In the genomic region with DNA sequence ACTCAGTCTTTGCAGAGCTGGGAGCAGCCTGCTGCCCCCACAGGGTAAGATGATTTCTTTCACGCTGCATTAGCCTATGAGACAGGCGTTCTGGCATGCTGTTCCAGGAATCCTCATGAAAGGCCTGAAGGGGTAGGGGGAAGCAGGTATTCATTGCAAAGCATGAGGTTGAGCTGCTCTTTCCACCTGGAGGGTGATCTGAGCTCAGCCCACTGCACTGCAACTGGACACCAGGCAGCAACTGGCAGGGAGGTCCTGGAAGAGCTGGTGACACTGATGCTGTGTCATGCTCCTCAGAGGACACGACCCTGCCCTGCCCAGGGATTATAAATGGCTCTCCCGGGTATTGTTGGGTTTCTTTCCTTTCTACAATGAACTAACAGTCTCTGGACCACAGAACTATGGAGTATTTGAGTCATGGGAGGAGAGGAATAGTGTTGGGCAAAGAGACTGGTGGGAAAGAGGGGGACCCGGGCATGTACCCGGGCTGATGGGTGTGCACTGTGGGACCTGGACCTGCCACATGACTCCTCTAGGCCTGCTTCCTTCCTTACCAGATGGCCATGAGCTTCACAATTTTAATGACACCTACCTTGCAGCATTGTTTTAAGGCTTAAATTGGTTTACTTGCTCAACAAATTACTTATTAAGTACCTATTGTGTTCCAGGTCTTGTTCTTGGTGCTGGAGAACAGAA, we compare ENCODE assay signal across 17 cellular contexts. TPM values are rescaled to one million over a fixed set of nuclear protein-coding genes. Genes with fewer than 3 reads are reported as not detected.
DNase-seq lines count a peak whose midpoint lies in the region; ATAC-seq and TF ChIP-seq lines count a peak whose summit lies in the region.
"Had no signal": no experiment of that assay in that cellular context is flagged by ENCODE, and none has a peak within 500 bp of the region (broad histone marks: within the 10 kb centered on the region; RNA-seq: fewer than 3 reads in every experiment).

No MANE protein-coding gene starts in this region.

- no peaks in the 10 kb centered on the region for H3K4me1 ChIP-seq in HEK293 (ENCODE audit: control insufficient read depth, insufficient read depth, low read length)
- no peaks in the 10 kb centered on the region for H3K4me1 ChIP-seq in effector memory CD4-positive, alpha-beta T cell (ENCODE audit: control insufficient read depth, insufficient read depth, low read length, poor library complexity, severe bottlenecking)
- H3K4me1 ChIP-seq: BE2C, foreskin keratinocyte, left lung had no signal

- TF ChIP-seq CTCF in HEK293 (tag by site-specific recombination; IDR thresholded peaks at IDR 0.05): no peak
- TF ChIP-seq CTCF in WTC11 (IDR thresholded peaks at IDR 0.05): no peak

- DNase-seq in WTC11 (ENCODE audit: low spot score): no peak
- peak; percentile 77 for DNase-seq in left kidney (ENCODE audit: low read depth, low spot score)
- peak; percentile 62 for DNase-seq in stromal cell of bone marrow (ENCODE audit: low read depth)
- DNase-seq in NOMO-1 treated with DMSO at 0.1 percent for 48 hours (lab: John Stamatoyannopoulos, UW; ENCODE audit: unreplicated experiment): no peak
- DNase-seq in effector memory CD4-positive, alpha-beta T cell: no peak
- no peak for DNase-seq in activated CD4-positive, CD25-positive, alpha-beta regulatory T cell (lab: John Stamatoyannopoulos, UW)
- DNase-seq: activated B cell treated with CpG ODN at 0.5 μM for 24 hours; activated naive CD8-positive, alpha-beta T cell treated with anti-CD3 and anti-CD28 coated beads for 36 hours; BE2C; foreskin keratinocyte; left lung; NCI-H2081 treated with DMSO at 0.1 percent for 48 hours; NCI-H524; SIG-M5; stimulated activated CD4-positive, alpha-beta T cell treated with anti-CD3 and anti-CD28 coated beads, Interleukin-2, amount 100 ng/mL, for 48 hours; T-helper 2 cell had no signal

- H3K9me3 Mint-ChIP-seq in WTC11: no peaks in the 10 kb centered on the region
- H3K9me3 Mint-ChIP-seq: activated B cell treated with CpG ODN at 0.5 μM for 24 hours; activated naive CD8-positive, alpha-beta T cell treated with anti-CD3 and anti-CD28 coated beads for 36 hours had no signal

- CTCF ChIA-PET in HEK293 (lab: Yijun Ruan, JAX) (interaction anchor here (1.1 kb wide), 2 partner anchors 17 to 35 kb away, joined by 3 to 4 read pairs; no protein-coding TSS in a partner anchor), WTC11 (lab: Charles Lee) (interaction anchor here (1.6 to 2.4 kb wide), 3 partner anchors 16 to 35 kb away, joined by 3 to 10 read pairs (median 10); partner anchors contain the start of gene SLC25A28)

- no peaks in the 10 kb centered on the region for H3K27me3 ChIP-seq in effector memory CD4-positive, alpha-beta T cell (replicated peaks; ENCODE audit: control insufficient read depth, insufficient read depth, low read length, poor library complexity, severe bottlenecking)
- H3K27me3 ChIP-seq: left lung had no signal

- ATAC-seq in WTC11: peak; percentile 71
- ATAC-seq: foreskin keratinocyte, left lung had no signal

- no peak overlapping the region for H3K4me3 ChIP-seq in HEK293 (ENCODE audit: low read depth, low read length)
- H3K4me3 ChIP-seq in effector memory CD4-positive, alpha-beta T cell (ENCODE audit: insufficient read depth, low read depth, low read length, poor library complexity, severe bottlenecking): no peak overlapping the region
- H3K4me3 ChIP-seq: left lung had no signal

- H3K4me3 Mint-ChIP-seq in WTC11: no peak overlapping the region
- H3K4me3 Mint-ChIP-seq: activated B cell treated with CpG ODN at 0.5 μM for 24 hours; activated naive CD8-positive, alpha-beta T cell treated with anti-CD3 and anti-CD28 coated beads for 36 hours had no signal

- POLR2A ChIA-PET in HEK293 (lab: Yijun Ruan, JAX) (interaction anchor here (0.8 kb wide), 1 partner anchor 12 kb away, joined by 5 read pairs; no protein-coding TSS in a partner anchor), WTC11 (lab: Charles Lee) (no interaction called here)

- no peaks in the 10 kb centered on the region for H3K36me3 Mint-ChIP-seq in WTC11
- H3K36me3 Mint-ChIP-seq: activated naive CD8-positive, alpha-beta T cell treated with anti-CD3 and anti-CD28 coated beads for 36 hours had no signal

- H3K9me3 ChIP-seq in HEK293 (ENCODE audit: control insufficient read depth, insufficient read depth, low read depth, low read length): no peaks in the 10 kb centered on the region
- no peaks in the 10 kb centered on the region for H3K9me3 ChIP-seq in effector memory CD4-positive, alpha-beta T cell (ENCODE audit: control insufficient read depth, low read length)
- H3K9me3 ChIP-seq: BE2C, left lung had no signal

- H3K4me1 Mint-ChIP-seq in WTC11: peaks cover 18% of the 10 kb centered on the region
- H3K4me1 Mint-ChIP-seq: activated naive CD8-positive, alpha-beta T cell treated with anti-CD3 and anti-CD28 coated beads for 36 hours had no signal

- no peaks in the 10 kb centered on the region; a peak in 1 of 3 replicates for H3K36me3 ChIP-seq in HEK293 (ENCODE audit: control insufficient read depth in 2 of 2, insufficient read depth in 1 of 2, low read length in 2 of 2)
- H3K36me3 ChIP-seq in effector memory CD4-positive, alpha-beta T cell (ENCODE audit: control insufficient read depth, insufficient read depth, low read length): no peaks in the 10 kb centered on the region
- H3K36me3 ChIP-seq: BE2C, left lung had no signal

- no peak overlapping the region for H3K27ac Mint-ChIP-seq in WTC11
- H3K27ac Mint-ChIP-seq: activated B cell treated with CpG ODN at 0.5 μM for 24 hours; activated naive CD8-positive, alpha-beta T cell treated with anti-CD3 and anti-CD28 coated beads for 36 hours had no signal

- H3K27ac ChIP-seq in HEK293 (ENCODE audit: extremely low read depth, low read depth, low read length): no peak overlapping the region
- no peak overlapping the region for H3K27ac ChIP-seq in effector memory CD4-positive, alpha-beta T cell (ENCODE audit: insufficient read depth, low read length, poor library complexity, severe bottlenecking)
- H3K27ac ChIP-seq: foreskin keratinocyte, left lung had no signal

- no peaks in the 10 kb centered on the region for H3K27me3 Mint-ChIP-seq in WTC11 (ENCODE audit: low read depth)
- H3K27me3 Mint-ChIP-seq: activated B cell treated with CpG ODN at 0.5 μM for 24 hours; activated naive CD8-positive, alpha-beta T cell treated with anti-CD3 and anti-CD28 coated beads for 36 hours had no signal

TF ChIP-seq in HEK293, 187 proteins besides CTCF, POLR2A, EP300 and RAD21 (continues in another document):
- no peak for TF ChIP-seq PRDM1 (tag by site-specific recombination; IDR thresholded peaks at IDR 0.05)
- TF ChIP-seq ZNF140 (tag by site-specific recombination; IDR thresholded peaks at IDR 0.05): no peak
- TF ChIP-seq ZNF600 (tag by site-specific recombination; IDR thresholded peaks at IDR 0.05): 0 out of 2 replicates have a peak, but pooled peaks have one; percentile 29
- no peak for TF ChIP-seq ZNF501 (tag by site-specific recombination; IDR thresholded peaks at IDR 0.05)
- TF ChIP-seq ZNF133 (tag by site-specific recombination; IDR thresholded peaks at IDR 0.05): no peak
- peak; percentile 78 for TF ChIP-seq ZNF341 (tag by site-specific recombination; IDR thresholded peaks at IDR 0.05; ENCODE audit: low read depth)
- no peak for TF ChIP-seq ZNF664 (tag by site-specific recombination; IDR thresholded peaks at IDR 0.05)

TF ChIP-seq in WTC11, 78 proteins besides CTCF, POLR2A, EP300 and RAD21:
- no peak for TF ChIP-seq MAX (CRISPR knock-in tag; IDR thresholded peaks at IDR 0.05)
- no peak for TF ChIP-seq ZNF423 (CRISPR knock-in tag; IDR thresholded peaks at IDR 0.05)
- TF ChIP-seq, protein P1, sequence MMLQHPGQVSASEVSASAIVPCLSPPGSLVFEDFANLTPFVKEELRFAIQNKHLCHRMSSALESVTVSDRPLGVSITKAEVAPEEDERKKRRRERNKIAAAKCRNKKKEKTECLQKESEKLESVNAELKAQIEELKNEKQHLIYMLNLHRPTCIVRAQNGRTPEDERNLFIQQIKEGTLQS (CRISPR knock-in tag; conservative IDR thresholded peaks at IDR 0.05): no peak
- no peak for TF ChIP-seq NFYB (CRISPR knock-in tag; conservative IDR thresholded peaks at IDR 0.05; ENCODE audit: low read depth)

RNA-seq across cellular contexts. Expression of gene SLC25A28, which starts 24.3 kb away (rescaled TPM):
- 17.3 to 18.3 TPM (median 18.2 TPM) in 3 replicates for total RNA-seq in WTC11 (2021)

Comparison
In these comparisons a context has a peak if more than half of its experiments do, and no peak if none do; other contexts are left out.
1. DNase-seq: peak in left kidney (single experiment) and stromal cell of bone marrow (single experiment); none in WTC11 (single experiment), NOMO-1 treated with DMSO at 0.1 percent for 48 hours (single experiment), effector memory CD4-positive, alpha-beta T cell (0 of 3) and activated CD4-positive, CD25-positive, alpha-beta regulatory T cell (0 of 4).